Comparison of ENCODE assay signal across 24 cellular contexts in genomic region chr3:43613980-43614379, GRCh38. TPM values are rescaled to one million over a fixed set of nuclear protein-coding genes. Genes with fewer than 3 reads are reported as not detected.
DNase-seq lines count a peak whose midpoint lies in the region; ATAC-seq, FAIRE-seq and TF ChIP-seq lines count a peak whose summit lies in the region.
"Had no signal": no experiment of that assay in that cellular context is flagged by ENCODE, and none has a peak within 500 bp of the region (broad histone marks: within the 10 kb centered on the region; RNA-seq: fewer than 3 reads in every experiment).

No MANE protein-coding gene starts in this region.

- TF ChIP-seq POLR2A in K562 (conservative IDR thresholded peaks at IDR 0.05): no peak

- H3K27ac Mint-ChIP-seq in stimulated activated naive B cell treated with anti-CD40 and anti-IgM and Interleukin-4, amounts not matched to agents 10 μg/mL and 1 μg/mL and 100 μg/mL, for 72 hours: no peak overlapping the region
- H3K27ac Mint-ChIP-seq: CD14-positive monocyte; CD4-positive, alpha-beta T cell; CD8-positive, alpha-beta memory T cell; HFFc6 had no signal

- peaks cover 0 to 5% of the 10 kb centered on the region in 2 donors for H3K4me1 Mint-ChIP-seq in stimulated activated naive B cell treated with anti-CD40 and anti-IgM and Interleukin-4, amounts not matched to agents 10 μg/mL and 1 μg/mL and 100 μg/mL, for 72 hours

- in situ Hi-C loops in K562 (cut with MboI): no loop called here

- intact Hi-C loops in K562 (cut with micrococcal nuclease): no loop called here
- intact Hi-C loops in left colon (cut with DNase I, micrococcal nuclease): no loop called here

- H2AFZ ChIP-seq in K562 (ENCODE audit: low read depth, low read length): no peak overlapping the region

- H3K36me3 ChIP-seq in K562 (ENCODE audit: control insufficient read depth, insufficient read depth, low read length): peaks cover 12% of the 10 kb centered on the region; the same call in 1 of the 3 replicates
- H3K36me3 ChIP-seq in small intestine (ENCODE audit: control insufficient read depth in 2 of 2, insufficient read depth in 2 of 2, low read length in 2 of 2): peaks cover 0 to 2% of the 10 kb centered on the region in 2 donors
- H3K36me3 ChIP-seq: BE2C; BLaER1 treated with 17β-estradiol and CSF1 and Interleukin-3, amounts not matched to agents 10 nM and 100 nM; HAP-1 had no signal

- CTCF ChIA-PET in K562 (lab: Yijun Ruan, JAX; ENCODE audit: low intra/inter-chr PET ratio): no interaction called here

- WGBS in K562 (ENCODE audit: insufficient coverage, low coverage, missing lambda C conversion rate): 79% methylated on average over 5 of the region's 5 CpGs
- 14 to 67% (median 40%) methylated on average over 5 of the region's 5 CpGs for WGBS in small intestine, 3 donors

- POLR2A ChIA-PET in K562 (lab: Yijun Ruan, JAX): no interaction called here

- no peaks in the 10 kb centered on the region for H3K9me3 Mint-ChIP-seq in stimulated activated naive B cell treated with anti-CD40 and anti-IgM and Interleukin-4, amounts not matched to agents 10 μg/mL and 1 μg/mL and 100 μg/mL, for 72 hours
- H3K9me3 Mint-ChIP-seq: CD14-positive monocyte; CD4-positive, alpha-beta T cell; CD8-positive, alpha-beta memory T cell; HFFc6 had no signal

- H3K27ac ChIP-seq in K562 (ENCODE audit: extremely low read depth, low read depth, low read length): no peak overlapping the region
- peak overlapping the region; percentile 39 to 60 for H3K27ac ChIP-seq in small intestine (ENCODE audit: low read depth in 1 of 2, low read length in 1 of 2)
- H3K27ac ChIP-seq: A549; BLaER1 treated with 17β-estradiol and CSF1 and Interleukin-3, amounts not matched to agents 10 nM and 100 nM had no signal

- H3K4me1 ChIP-seq in K562 (replicated peaks in 1 of 2; ENCODE audit: control insufficient read depth in 2 of 2, insufficient read depth in 2 of 2, low read length in 2 of 2) (peaks cover 8 to 41% of the 10 kb centered on the region in 2 experiments), small intestine (ENCODE audit: control insufficient read depth in 2 of 2, insufficient read depth in 1 of 2, low read depth in 1 of 2, low read length in 1 of 2) (peaks cover 4 to 6% of the 10 kb centered on the region in 2 donors)
- H3K4me1 ChIP-seq: A549, BE2C had no signal

- H3K4me2 ChIP-seq in K562 (ENCODE audit: insufficient read depth, low read length): no peak overlapping the region
- H3K4me2 ChIP-seq: A549; BLaER1 treated with 17β-estradiol and CSF1 and Interleukin-3, amounts not matched to agents 10 nM and 100 nM had no signal

- BruUV-seq in K562 (replicated peaks; lab: Mats Ljungman, UMichigan): no TSS peak

- H3K9ac ChIP-seq in K562 (ENCODE audit: insufficient read depth in 1 of 2, low read depth in 2 of 2, low read length in 2 of 2): no peak overlapping the region
- H3K9ac ChIP-seq: BLaER1 treated with 17β-estradiol and CSF1 and Interleukin-3, amounts not matched to agents 10 nM and 100 nM had no signal

- no peaks in the 10 kb centered on the region for H4K20me1 ChIP-seq in K562 (replicated peaks; ENCODE audit: control insufficient read depth, insufficient read depth, low read length)

- TF ChIP-seq EP300 in K562 (IDR thresholded peaks at IDR 0.05; ENCODE audit: low read length): no peak

- TF ChIP-seq RAD21 in K562 (CRISPR knock-in tag; conservative IDR thresholded peaks at IDR 0.05 in 1 of 2, IDR thresholded peaks at IDR 0.05 in 1 of 2): no peak

- H3K4me3 Mint-ChIP-seq in stimulated activated naive B cell treated with anti-CD40 and anti-IgM and Interleukin-4, amounts not matched to agents 10 μg/mL and 1 μg/mL and 100 μg/mL, for 72 hours: no peak overlapping the region
- H3K4me3 Mint-ChIP-seq: CD14-positive monocyte; CD4-positive, alpha-beta T cell; CD8-positive, alpha-beta memory T cell; HFFc6 had no signal

- H3K27me3 Mint-ChIP-seq in stimulated activated naive B cell treated with anti-CD40 and anti-IgM and Interleukin-4, amounts not matched to agents 10 μg/mL and 1 μg/mL and 100 μg/mL, for 72 hours: no peaks in the 10 kb centered on the region
- H3K27me3 Mint-ChIP-seq: CD4-positive, alpha-beta T cell; CD8-positive, alpha-beta memory T cell had no signal

- no peak for FAIRE-seq in K562 (lab: Jason Lieb, UNC)
- FAIRE-seq in small intestine (lab: Jason Lieb, UNC): peak; percentile 89
- FAIRE-seq: A549, GM12892 had no signal

- H3K9me1 ChIP-seq in K562 (ENCODE audit: control insufficient read depth, insufficient read depth, low read length): no peaks in the 10 kb centered on the region

- no peaks in the 10 kb centered on the region for H3K36me3 Mint-ChIP-seq in stimulated activated naive B cell treated with anti-CD40 and anti-IgM and Interleukin-4, amounts not matched to agents 10 μg/mL and 1 μg/mL and 100 μg/mL, for 72 hours
- H3K36me3 Mint-ChIP-seq: CD8-positive, alpha-beta memory T cell had no signal

- no peak for TF ChIP-seq CTCF in K562 (IDR thresholded peaks at IDR 0.05 in 2 of 3, conservative IDR thresholded peaks at IDR 0.05 in 1 of 3; ENCODE audit: insufficient read depth in 2 of 3, low read depth in 1 of 3, low read length in 3 of 3)

- DNase-seq in K562 (ENCODE audit: extremely low read depth in 1 of 4, low spot score in 3 of 4) (no peak), left colon (no peak), small intestine (peak; percentile 85), mucosa of gallbladder (ENCODE audit: low spot score) (no peak), putamen (ENCODE audit: low spot score) (no peak)
- DNase-seq in stimulated activated naive B cell treated with anti-CD40 and anti-IgM and Interleukin-4, amounts not matched to agents 10 μg/mL and 1 μg/mL and 100 μg/mL, for 72 hours: no peak
- DNase-seq: 8988T; ACHN; AML-193; BE2C; Calu3; CD4-positive, alpha-beta T cell; CD8-positive, alpha-beta memory T cell; COR-L47; DMS53; DMS79 treated with DMSO at 0.1 percent for 48 hours; GF-D8; GOT3; HFFc6 had no signal

- peaks cover 64% of the 10 kb centered on the region for H3K79me2 ChIP-seq in K562 (ENCODE audit: control insufficient read depth, insufficient read depth, low read length)

- no peak for ATAC-seq in K562
- ATAC-seq in left colon: peak; percentile 57
- ATAC-seq in stimulated activated naive B cell treated with anti-CD40 and anti-IgM and Interleukin-4, amounts not matched to agents 10 μg/mL and 1 μg/mL and 100 μg/mL, for 72 hours (replicated peaks): no peak
- ATAC-seq: A549 had no signal

- H3K9me3 ChIP-seq in K562 (replicated peaks; ENCODE audit: control insufficient read depth, insufficient read depth, low read depth, low read length) (no peaks in the 10 kb centered on the region), small intestine (ENCODE audit: control insufficient read depth, low read depth) (no peaks in the 10 kb centered on the region)
- H3K9me3 ChIP-seq: A549; BE2C; BLaER1 treated with 17β-estradiol and CSF1 and Interleukin-3, amounts not matched to agents 10 nM and 100 nM; HAP-1 had no signal

- H3K27me3 ChIP-seq in K562 (ENCODE audit: control insufficient read depth in 2 of 2, insufficient read depth in 2 of 2, low read length in 2 of 2): no peaks in the 10 kb centered on the region
- H3K27me3 ChIP-seq in small intestine (ENCODE audit: control insufficient read depth in 2 of 2, insufficient read depth in 2 of 2, low read length in 2 of 2): no peaks in the 10 kb centered on the region
- H3K27me3 ChIP-seq: BE2C; BLaER1 treated with 17β-estradiol and CSF1 and Interleukin-3, amounts not matched to agents 10 nM and 100 nM had no signal

- H3K4me3 ChIP-seq in K562 (no peak overlapping the region), small intestine (ENCODE audit: low read depth in 1 of 2, low read length in 2 of 2) (no peak overlapping the region)
- H3K4me3 ChIP-seq: A549; BLaER1 treated with 17β-estradiol and CSF1 and Interleukin-3, amounts not matched to agents 10 nM and 100 nM; HAP-1 had no signal

TF ChIP-seq in K562, 482 proteins besides CTCF, POLR2A, EP300 and RAD21:
- no peak for TF ChIP-seq ZNF212 (CRISPR knock-in tag; IDR thresholded peaks at IDR 0.05)
- no peak for TF ChIP-seq ZNF232 (CRISPR knock-in tag; IDR thresholded peaks at IDR 0.05)
- TF ChIP-seq KDM4B (IDR thresholded peaks at IDR 0.05; ENCODE audit: borderline replicate concordance in 2 of 2, low read depth in 1 of 2): no peak
- TF ChIP-seq SMAD3 (CRISPR knock-in tag; conservative IDR thresholded peaks at IDR 0.05): no peak
- no peak for TF ChIP-seq MBD2 (IDR thresholded peaks at IDR 0.05; ENCODE audit: borderline replicate concordance, low read depth)
- TF ChIP-seq SOX6 (IDR thresholded peaks at IDR 0.05): no peak
- TF ChIP-seq, protein P1, sequence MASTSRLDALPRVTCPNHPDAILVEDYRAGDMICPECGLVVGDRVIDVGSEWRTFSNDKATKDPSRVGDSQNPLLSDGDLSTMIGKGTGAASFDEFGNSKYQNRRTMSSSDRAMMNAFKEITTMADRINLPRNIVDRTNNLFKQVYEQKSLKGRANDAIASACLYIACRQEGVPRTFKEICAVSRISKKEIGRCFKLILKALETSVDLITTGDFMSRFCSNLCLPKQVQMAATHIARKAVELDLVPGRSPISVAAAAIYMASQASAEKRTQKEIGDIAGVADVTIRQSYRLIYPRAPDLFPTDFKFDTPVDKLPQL (IDR thresholded peaks at IDR 0.05; ENCODE audit: extremely low read depth, insufficient read length): no peak
- peak; percentile 40 for TF ChIP-seq RBM25 (IDR thresholded peaks at IDR 0.05; ENCODE audit: low read depth, low read length, severe bottlenecking)
TF ChIP-seq in K562: peak in this region for 1.

RNA-seq across cellular contexts. Expression of gene ANO10, which starts 7.8 kb away (rescaled TPM):
- total RNA-seq in K562 (2011; cell fraction: chromatin; rRNA removed; ENCODE audit: low replicate concordance): 97.9 and 159 TPM in 2 replicates
- 79.0 and 95.4 TPM in 2 replicates for total RNA-seq in K562 (2011; cell fraction: nucleolus; rRNA removed)
- 95.5 and 111 TPM in 2 replicates for total RNA-seq in K562 (2011; cell fraction: nucleoplasm; rRNA removed)
- total RNA-seq in K562 (2014; rRNA removed): 27.2 and 27.9 TPM in 2 replicates
- total RNA-seq in K562 (2014; rRNA removed; fragmentation: Illumina TruSeq; extraction: Trizol): 36.3 and 42.8 TPM in 2 replicates
- 32.3 and 36.3 TPM in 2 replicates for total RNA-seq in K562 (2015; rRNA removed; fragmentation: Illumina TruSeq; extraction: Trizol)
- 41.3 and 41.7 TPM in 2 replicates for total RNA-seq in K562 (2021)
- 44.9 and 46.0 TPM in 2 replicates for polyA plus RNA-seq in K562 (2011; rRNA removed)
- 22.8 and 42.5 TPM in 2 replicates for polyA plus RNA-seq in K562 (2011; cell fraction: cytosol; rRNA removed)
- polyA plus RNA-seq in K562 (2011; cell fraction: nucleus; rRNA removed): 16.3 and 23.3 TPM in 2 replicates
- polyA plus RNA-seq in K562 (2012): 32.9 and 41.8 TPM in 2 replicates
- polyA plus RNA-seq in K562 (2014; fragmentation: Illumina TruSeq; extraction: Trizol): 33.1 and 34.8 TPM in 2 replicates
- polyA plus RNA-seq in K562 (2014; fragmentation: Nextera tagmentation; extraction: Ambion mirVana): 10 to 100 TPM in 1 of 2 experiments, 1 to 10 TPM in 1; 6.4 to 14.2 TPM
- 25.7 and 27.5 TPM in 2 replicates for polyA plus RNA-seq in K562 (2014; rRNA removed)
- 71.7 and 92.2 TPM in 2 replicates for polyA minus RNA-seq in K562 (2011; rRNA and poly(A)+ RNA removed)
- polyA minus RNA-seq in K562 (2011; cell fraction: cytosol; rRNA and poly(A)+ RNA removed): 22.3 and 28.8 TPM in 2 replicates
- 44.7 and 71.0 TPM in 2 replicates for polyA minus RNA-seq in K562 (2011; cell fraction: nucleus; rRNA and poly(A)+ RNA removed)
- 10 to 100 TPM; 82.0 to 85.3 TPM for total RNA-seq in left colon
- polyA plus RNA-seq in small intestine: 10 to 100 TPM; 29.7 to 45.6 (median 30.4) TPM
- 46.6 TPM for total RNA-seq in mucosa of gallbladder
